In the genomic region with DNA sequence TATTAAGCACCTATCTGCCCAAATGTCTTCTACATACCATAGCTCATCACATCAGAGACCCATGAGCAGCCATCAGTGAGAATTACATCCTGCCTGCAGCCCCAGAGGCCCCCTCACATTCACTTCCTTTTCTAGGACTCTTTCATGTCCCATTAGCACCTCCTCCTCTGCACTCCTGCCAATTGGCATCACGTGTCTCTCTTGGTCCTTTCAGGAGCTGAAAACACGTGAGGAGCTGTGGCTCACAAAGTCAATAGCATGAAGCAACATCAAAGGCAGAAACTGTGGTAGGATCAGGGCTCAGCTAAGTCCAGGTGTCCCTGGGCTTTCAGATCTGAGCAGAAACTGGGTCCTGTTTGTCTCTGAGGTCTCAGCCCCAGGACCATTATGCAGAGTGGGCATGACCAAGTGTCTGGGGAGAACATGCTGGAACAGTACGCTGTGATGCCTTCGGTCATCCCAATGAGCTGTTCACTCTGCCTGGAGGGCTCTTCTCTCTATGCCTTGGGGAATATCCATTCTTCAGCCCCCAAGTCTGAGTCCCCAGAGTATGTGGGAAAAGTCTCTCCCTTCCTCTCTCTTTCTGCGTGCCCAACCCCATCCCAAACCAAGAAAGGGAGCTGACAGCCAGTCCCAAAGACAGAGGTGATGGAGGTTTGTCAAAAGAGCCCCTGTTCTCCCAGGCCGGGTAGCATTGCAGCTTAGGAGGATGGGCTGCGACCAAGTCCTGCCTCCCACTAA, we compare ENCODE assay signal across 16 cellular contexts.
DNase-seq lines count a peak whose midpoint lies in the region; ATAC-seq and TF ChIP-seq lines count a peak whose summit lies in the region.
"Had no signal": no experiment of that assay in that cellular context is flagged by ENCODE, and none has a peak within 500 bp of the region (broad histone marks: within the 10 kb centered on the region; RNA-seq: fewer than 3 reads in every experiment).

No MANE protein-coding gene starts in this region.

- H3K4me1 ChIP-seq in MM.1S (ENCODE audit: low read length) = peaks cover 11% of the 10 kb centered on the region; the same call in 1 of the 2 replicates
- peaks cover 0 to 8% (median 2%) of the 10 kb centered on the region in 4 donors for H3K4me1 ChIP-seq in right lobe of liver

- ATAC-seq in right lobe of liver (peak; percentile 55 to 96 (median 86)), GM18909 (IDR thresholded peaks at IDR 0.05; ENCODE audit: poor library complexity, unreplicated experiment) (no peak)
- ATAC-seq: right cardiac atrium had no signal

- H3K36me3 ChIP-seq in MM.1S (replicated peaks; ENCODE audit: insufficient read depth, low read length) (no peaks in the 10 kb centered on the region), right lobe of liver (no peaks in the 10 kb centered on the region)

- H4K20me1 ChIP-seq in MM.1S (ENCODE audit: insufficient read depth, low read length) = no peaks in the 10 kb centered on the region

- no peak overlapping the region for H3K9ac ChIP-seq in MM.1S (ENCODE audit: low read length)

- in situ Hi-C loops in G401 (cut with HindIII; ENCODE audit: low sequenced_read_pairs) = no loop called here

- TF ChIP-seq CTCF in MM.1S (IDR thresholded peaks at IDR 0.05; ENCODE audit: low read length) = no peak
- no peak for TF ChIP-seq CTCF in right lobe of liver (IDR thresholded peaks at IDR 0.05)

- intact Hi-C loops in right lobe of liver (cut with DNase I) = no loop called here

- H2AFZ ChIP-seq in MM.1S (ENCODE audit: low read length) = 0 out of 2 replicates have a peak overlapping the region, but pooled peaks have one; percentile 11

- H3K9me2 ChIP-seq in MM.1S (replicated peaks; ENCODE audit: insufficient read depth, low read length) = no peaks in the 10 kb centered on the region

- no peaks in the 10 kb centered on the region for H3K9me3 ChIP-seq in MM.1S (replicated peaks; ENCODE audit: insufficient read depth, low read length)
- no peaks in the 10 kb centered on the region for H3K9me3 ChIP-seq in right lobe of liver

- H3K4me3 ChIP-seq in MM.1S (ENCODE audit: low read length) (no peak overlapping the region), right lobe of liver (no peak overlapping the region)

- DNase-seq in G401 (ENCODE audit: low spot score) (peak; percentile 6), MM.1S (peak; percentile 75), amniotic epithelial cell (ENCODE audit: low read depth) (peak; percentile 6), right lobe of liver (peak; percentile 51 to 80 (median 80)), SKM-1 treated with dmso at 0.1 percent for 144 hours (lab: John Stamatoyannopoulos, UW; ENCODE audit: unreplicated experiment) (no peak), NCI-H2107 treated with DMSO at 0.1 percent for 48 hours (lab: John Stamatoyannopoulos, UW; ENCODE audit: unreplicated experiment) (no peak)
- DNase-seq: activated CD4-positive, alpha-beta memory T cell treated with anti-CD3 and anti-CD28 coated beads for 36 hours; aorta; CD4-positive, CD25-positive, alpha-beta regulatory T cell; foreskin melanocyte; NCI-H1417 treated with DMSO at 0.1 percent for 48 hours; NCI-H69; right cardiac atrium; SIG-M5; stimulated activated CD4-positive, alpha-beta T cell treated with anti-CD3 and anti-CD28 coated beads, Interleukin-2, amount 100 ng/mL, for 48 hours had no signal

- TF ChIP-seq POLR2A in right lobe of liver (IDR thresholded peaks at IDR 0.05) = no peak

- H3K27me3 ChIP-seq in MM.1S (replicated peaks; ENCODE audit: insufficient read depth, low read length) (no peaks in the 10 kb centered on the region), right lobe of liver (no peaks in the 10 kb centered on the region)

- H3K4me2 ChIP-seq in MM.1S (ENCODE audit: low read depth, low read length) = no peak overlapping the region

- H3K27ac ChIP-seq in MM.1S (ENCODE audit: low read length) (peak overlapping the region; percentile 15; the same call in 1 of the 2 replicates), right lobe of liver (peak overlapping the region in 1 of 3 donors; percentile 33)

- WGBS in right lobe of liver (ENCODE audit: insufficient coverage, low coverage, low lambda C conversion rate, missing lambda C conversion rate) = 23% methylated on average over 4 of the region's 7 CpGs

- no peaks in the 10 kb centered on the region for H3K79me2 ChIP-seq in MM.1S (ENCODE audit: low read length)

- no peaks in the 10 kb centered on the region for H3F3A ChIP-seq in MM.1S (ENCODE audit: insufficient read depth, low read length)

Comparison
In these comparisons a context has a peak if more than half of its experiments do, and no peak if none do; other contexts are left out.
1. DNase-seq: peak in G401 (single experiment), MM.1S (single experiment), amniotic epithelial cell (single experiment) and right lobe of liver (3 of 3); none in SKM-1 treated with dmso at 0.1 percent for 144 hours (single experiment) and NCI-H2107 treated with DMSO at 0.1 percent for 48 hours (single experiment).